In genomic region chr12:9345163-9345562, GRCh38 we compare ENCODE assay signal across 13 cellular contexts.
DNase-seq lines count a peak whose midpoint lies in the region; ATAC-seq and TF ChIP-seq lines count a peak whose summit lies in the region.
"Had no signal": no experiment of that assay in that cellular context is flagged by ENCODE, and none has a peak within 500 bp of the region (broad histone marks: within the 10 kb centered on the region; RNA-seq: fewer than 3 reads in every experiment).

No MANE protein-coding gene starts in this region.

- POLR2A ChIA-PET in activated CD8-positive, alpha-beta T cell treated with anti-CD3 and anti-CD28 coated beads for 36 hours (lab: Charles Lee), result interaction anchor here (0.6 kb wide), 1 partner anchor 353 kb away, joined by 4 read pairs; no protein-coding TSS in a partner anchor

- peaks cover 22% of the 10 kb centered on the region for H3K36me3 Mint-ChIP-seq in activated CD8-positive, alpha-beta memory T cell treated with anti-CD3 and anti-CD28 coated beads, Interleukin-2, amount 10 ng/mL, durations not matched to agents 7 days and 5 days
- H3K36me3 Mint-ChIP-seq in activated CD8-positive, alpha-beta T cell treated with anti-CD3 and anti-CD28 coated beads for 36 hours (ENCODE audit: low read depth), result no peaks in the 10 kb centered on the region
- H3K36me3 Mint-ChIP-seq in effector memory CD8-positive, alpha-beta T cell (ENCODE audit: insufficient read depth), result no peaks in the 10 kb centered on the region
- no peaks in the 10 kb centered on the region for H3K36me3 Mint-ChIP-seq in natural killer cell treated with Interleukin-12 subunit alpha and Interleukin-12 subunit beta and Interleukin-15 and Interleukin-18, amount 100 ng/mL, for 72 hours
- no peaks in the 10 kb centered on the region for H3K36me3 Mint-ChIP-seq in stimulated activated memory B cell treated with anti-CD40 and anti-IgM and Interleukin-4, amounts not matched to agents 10 μg/mL and 1 μg/mL and 100 μg/mL, for 72 hours
- H3K36me3 Mint-ChIP-seq: CD4-positive, alpha-beta memory T cell had no signal

- no peaks in the 10 kb centered on the region for H3K9me3 Mint-ChIP-seq in activated CD8-positive, alpha-beta memory T cell treated with anti-CD3 and anti-CD28 coated beads, Interleukin-2, amount 10 ng/mL, durations not matched to agents 7 days and 5 days (ENCODE audit: low read depth)
- H3K9me3 Mint-ChIP-seq in activated CD8-positive, alpha-beta T cell treated with anti-CD3 and anti-CD28 coated beads for 36 hours, result no peaks in the 10 kb centered on the region
- no peaks in the 10 kb centered on the region for H3K9me3 Mint-ChIP-seq in effector memory CD8-positive, alpha-beta T cell
- H3K9me3 Mint-ChIP-seq in natural killer cell treated with Interleukin-12 subunit alpha and Interleukin-12 subunit beta and Interleukin-15 and Interleukin-18, amount 100 ng/mL, for 72 hours, result no peaks in the 10 kb centered on the region
- no peaks in the 10 kb centered on the region for H3K9me3 Mint-ChIP-seq in stimulated activated memory B cell treated with anti-CD40 and anti-IgM and Interleukin-4, amounts not matched to agents 10 μg/mL and 1 μg/mL and 100 μg/mL, for 72 hours
- H3K9me3 Mint-ChIP-seq: CD4-positive, alpha-beta memory T cell had no signal

- no peaks in the 10 kb centered on the region for H3K27me3 Mint-ChIP-seq in activated CD8-positive, alpha-beta memory T cell treated with anti-CD3 and anti-CD28 coated beads, Interleukin-2, amount 10 ng/mL, durations not matched to agents 7 days and 5 days
- no peaks in the 10 kb centered on the region for H3K27me3 Mint-ChIP-seq in activated CD8-positive, alpha-beta T cell treated with anti-CD3 and anti-CD28 coated beads for 36 hours
- H3K27me3 Mint-ChIP-seq in effector memory CD8-positive, alpha-beta T cell, result no peaks in the 10 kb centered on the region
- no peaks in the 10 kb centered on the region for H3K27me3 Mint-ChIP-seq in natural killer cell treated with Interleukin-12 subunit alpha and Interleukin-12 subunit beta and Interleukin-15 and Interleukin-18, amount 100 ng/mL, for 72 hours
- no peaks in the 10 kb centered on the region for H3K27me3 Mint-ChIP-seq in stimulated activated memory B cell treated with anti-CD40 and anti-IgM and Interleukin-4, amounts not matched to agents 10 μg/mL and 1 μg/mL and 100 μg/mL, for 72 hours
- H3K27me3 Mint-ChIP-seq: CD4-positive, alpha-beta memory T cell had no signal

- TF ChIP-seq CTCF in activated CD8-positive, alpha-beta T cell treated with anti-CD3 and anti-CD28 coated beads for 36 hours (IDR thresholded peaks at IDR 0.05), result no peak

- CTCF ChIA-PET in activated CD8-positive, alpha-beta memory T cell treated with anti-CD3 and anti-CD28 coated beads, Interleukin-2, amount 10 ng/mL, durations not matched to agents 7 days and 5 days (lab: Charles Lee), result interaction anchor here (0.8 to 1.4 kb wide), 3 partner anchors 18 to 294 kb away, joined by 3 to 5 read pairs (median 3); no protein-coding TSS in a partner anchor
- CTCF ChIA-PET in activated CD8-positive, alpha-beta T cell treated with anti-CD3 and anti-CD28 coated beads for 36 hours (lab: Charles Lee), result interaction anchor here (1.0 to 8.5 kb wide), 2 partner anchors 14 to 124 kb away, joined by 4 to 68 read pairs; no protein-coding TSS in a partner anchor

- H3K27ac Mint-ChIP-seq in activated CD8-positive, alpha-beta memory T cell treated with anti-CD3 and anti-CD28 coated beads, Interleukin-2, amount 10 ng/mL, durations not matched to agents 7 days and 5 days, result peak overlapping the region; percentile 56
- H3K27ac Mint-ChIP-seq in activated CD8-positive, alpha-beta T cell treated with anti-CD3 and anti-CD28 coated beads for 36 hours, result peak overlapping the region; percentile 35
- H3K27ac Mint-ChIP-seq in effector memory CD8-positive, alpha-beta T cell, result peak overlapping the region in 1 of 2 donors; percentile 46
- peak overlapping the region in 1 of 2 donors; percentile 62 for H3K27ac Mint-ChIP-seq in natural killer cell treated with Interleukin-12 subunit alpha and Interleukin-12 subunit beta and Interleukin-15 and Interleukin-18, amount 100 ng/mL, for 72 hours
- no peak overlapping the region for H3K27ac Mint-ChIP-seq in stimulated activated memory B cell treated with anti-CD40 and anti-IgM and Interleukin-4, amounts not matched to agents 10 μg/mL and 1 μg/mL and 100 μg/mL, for 72 hours
- H3K27ac Mint-ChIP-seq: CD4-positive, alpha-beta memory T cell had no signal

- no peak overlapping the region for H3K4me3 Mint-ChIP-seq in activated CD8-positive, alpha-beta memory T cell treated with anti-CD3 and anti-CD28 coated beads, Interleukin-2, amount 10 ng/mL, durations not matched to agents 7 days and 5 days
- no peak overlapping the region for H3K4me3 Mint-ChIP-seq in activated CD8-positive, alpha-beta T cell treated with anti-CD3 and anti-CD28 coated beads for 36 hours
- H3K4me3 Mint-ChIP-seq in effector memory CD8-positive, alpha-beta T cell, result peak overlapping the region in 1 of 2 donors; percentile 58
- H3K4me3 Mint-ChIP-seq in natural killer cell treated with Interleukin-12 subunit alpha and Interleukin-12 subunit beta and Interleukin-15 and Interleukin-18, amount 100 ng/mL, for 72 hours, result peak overlapping the region; percentile 52
- no peak overlapping the region for H3K4me3 Mint-ChIP-seq in stimulated activated memory B cell treated with anti-CD40 and anti-IgM and Interleukin-4, amounts not matched to agents 10 μg/mL and 1 μg/mL and 100 μg/mL, for 72 hours
- H3K4me3 Mint-ChIP-seq: CD4-positive, alpha-beta memory T cell had no signal

- intact Hi-C loops in activated CD8-positive, alpha-beta T cell treated with anti-CD3 and anti-CD28 coated beads for 36 hours (cut with micrococcal nuclease), result no loop called here

- no peak for DNase-seq in activated CD8-positive, alpha-beta memory T cell treated with anti-CD3 and anti-CD28 coated beads, Interleukin-2, amount 10 ng/mL, durations not matched to agents 7 days and 5 days
- DNase-seq in activated CD8-positive, alpha-beta memory T cell treated with anti-CD3 and anti-CD28 coated beads for 24 hours, result no peak
- no peak for DNase-seq in activated CD8-positive, alpha-beta T cell treated with anti-CD3 and anti-CD28 coated beads for 36 hours
- DNase-seq in effector memory CD8-positive, alpha-beta T cell, result no peak
- DNase-seq in natural killer cell treated with Interleukin-12 subunit alpha and Interleukin-12 subunit beta and Interleukin-15 and Interleukin-18, amount 100 ng/mL, for 72 hours (ENCODE audit: low spot score), result no peak
- DNase-seq in AG08395 (ENCODE audit: low spot score) (no peak), NCI-H2227 (lab: John Stamatoyannopoulos, UW; ENCODE audit: unreplicated experiment) (no peak)
- DNase-seq: 8988T; Caco-2; CD4-positive, alpha-beta memory T cell; DND-41; GDM1 had no signal

- peaks cover 51% of the 10 kb centered on the region for H3K4me1 Mint-ChIP-seq in activated CD8-positive, alpha-beta memory T cell treated with anti-CD3 and anti-CD28 coated beads, Interleukin-2, amount 10 ng/mL, durations not matched to agents 7 days and 5 days
- peaks cover 36% of the 10 kb centered on the region for H3K4me1 Mint-ChIP-seq in activated CD8-positive, alpha-beta T cell treated with anti-CD3 and anti-CD28 coated beads for 36 hours (ENCODE audit: low read depth)
- H3K4me1 Mint-ChIP-seq in effector memory CD8-positive, alpha-beta T cell (ENCODE audit: low read depth in 2 of 2), result peaks cover 23 to 46% of the 10 kb centered on the region in 2 donors
- H3K4me1 Mint-ChIP-seq in natural killer cell treated with Interleukin-12 subunit alpha and Interleukin-12 subunit beta and Interleukin-15 and Interleukin-18, amount 100 ng/mL, for 72 hours (ENCODE audit: low read depth in 2 of 2), result peaks cover 49 to 53% of the 10 kb centered on the region in 2 donors
- H3K4me1 Mint-ChIP-seq in stimulated activated memory B cell treated with anti-CD40 and anti-IgM and Interleukin-4, amounts not matched to agents 10 μg/mL and 1 μg/mL and 100 μg/mL, for 72 hours, result no peaks in the 10 kb centered on the region

- peak; percentile 35 for ATAC-seq in activated CD8-positive, alpha-beta memory T cell treated with anti-CD3 and anti-CD28 coated beads, Interleukin-2, amount 10 ng/mL, durations not matched to agents 7 days and 5 days
- ATAC-seq in activated CD8-positive, alpha-beta T cell treated with anti-CD3 and anti-CD28 coated beads for 36 hours, result no peak
- ATAC-seq in effector memory CD8-positive, alpha-beta T cell (replicated peaks), result peak; percentile 76
- no peak for ATAC-seq in natural killer cell treated with Interleukin-12 subunit alpha and Interleukin-12 subunit beta and Interleukin-15 and Interleukin-18, amount 100 ng/mL, for 72 hours
- no peak for ATAC-seq in stimulated activated memory B cell treated with anti-CD40 and anti-IgM and Interleukin-4, amounts not matched to agents 10 μg/mL and 1 μg/mL and 100 μg/mL, for 72 hours

Comparison
In these comparisons a context has a peak if more than half of its experiments do, and no peak if none do; other contexts are left out.
1. ATAC-seq: peak in activated CD8-positive, alpha-beta memory T cell treated with anti-CD3 and anti-CD28 coated beads, Interleukin-2, amount 10 ng/mL, durations not matched to agents 7 days and 5 days (single experiment) and effector memory CD8-positive, alpha-beta T cell (single experiment); none in activated CD8-positive, alpha-beta T cell treated with anti-CD3 and anti-CD28 coated beads for 36 hours (single experiment), natural killer cell treated with Interleukin-12 subunit alpha and Interleukin-12 subunit beta and Interleukin-15 and Interleukin-18, amount 100 ng/mL, for 72 hours (0 of 2) and stimulated activated memory B cell treated with anti-CD40 and anti-IgM and Interleukin-4, amounts not matched to agents 10 μg/mL and 1 μg/mL and 100 μg/mL, for 72 hours (single experiment).